Comparison of ENCODE assay signal across 8 cellular contexts in genomic region chr5:76867827-76868693, GRCh38. TPM values are rescaled to one million over a fixed set of nuclear protein-coding genes. Genes with fewer than 3 reads are reported as not detected.
DNase-seq lines count a peak whose midpoint lies in the region; ATAC-seq and TF ChIP-seq lines count a peak whose summit lies in the region.

No MANE protein-coding gene starts in this region.

- no peak overlapping the region for H3K4me3 ChIP-seq in breast epithelium

- no peaks in the 10 kb centered on the region for H3K4me1 ChIP-seq in breast epithelium

- TF ChIP-seq POLR2A in breast epithelium (IDR thresholded peaks at IDR 0.05), result no peak

- TF ChIP-seq CTCF in VCaP (conservative IDR thresholded peaks at IDR 0.05) (peak; percentile 94), breast epithelium (IDR thresholded peaks at IDR 0.05) (peak in 2 of 3 donors; percentile 52 to 68)

- intact Hi-C loops in breast epithelium (cut with DNase I; ENCODE audit: low total_unique reads), result no loop called here

- H3K27me3 ChIP-seq in breast epithelium, result no peaks in the 10 kb centered on the region

- H3K27ac ChIP-seq in VCaP (peak overlapping the region; percentile 5; the same call in 1 of the 2 replicates), breast epithelium (no peak overlapping the region)

- CTCF ChIA-PET in HEK293T (lab: Yijun Ruan, JAX), result interaction anchor here (0.7 to 1.1 kb wide), 4 partner anchors 149 to 691 kb away, joined by 3 to 5 read pairs (median 4); no protein-coding TSS in a partner anchor

- no peak for ATAC-seq in HG03025 (IDR thresholded peaks at IDR 0.05; ENCODE audit: low FRiP score, unreplicated experiment)

- POLR2A ChIA-PET in HEK293T (lab: Yijun Ruan, JAX), result no interaction called here

- DNase-seq in COLO668 (lab: John Stamatoyannopoulos, UW; ENCODE audit: unreplicated experiment) (peak; percentile 35), HEK293T (ENCODE audit: extremely low spot score) (peak; percentile 68), NCI-H2196 (lab: John Stamatoyannopoulos, UW; ENCODE audit: unreplicated experiment) (peak; percentile 31), breast epithelium (ENCODE audit: low spot score in 2 of 2) (no peak), kidney glomerular epithelial cell (lab: John Stamatoyannopoulos, UW) (peak; percentile 72)
- peak; percentile 45 for DNase-seq in stimulated activated CD4-positive, alpha-beta T cell treated with anti-CD3 and anti-CD28 coated beads, Interleukin-2, amount 100 ng/mL, for 4 hours (ENCODE audit: low read depth)

- no peaks in the 10 kb centered on the region for H3K9me3 ChIP-seq in breast epithelium

- no peaks in the 10 kb centered on the region for H3K36me3 ChIP-seq in breast epithelium

TF ChIP-seq in HEK293T, 16 proteins besides CTCF, POLR2A, EP300 and RAD21:
- TF ChIP-seq ZNF384 (IDR thresholded peaks at IDR 0.05) (no peak), L3MBTL2 (conservative IDR thresholded peaks at IDR 0.05) (no peak), SUZ12 (IDR thresholded peaks at IDR 0.05) (no peak), ARNT (IDR thresholded peaks at IDR 0.05) (no peak), FOXK2 (IDR thresholded peaks at IDR 0.05) (no peak), CTBP1 (IDR thresholded peaks at IDR 0.05; ENCODE audit: borderline replicate concordance) (no peak), FOXM1 (IDR thresholded peaks at IDR 0.05; ENCODE audit: borderline replicate concordance) (no peak), HDGF (IDR thresholded peaks at IDR 0.05; ENCODE audit: borderline replicate concordance) (no peak), LEF1 (IDR thresholded peaks at IDR 0.05; ENCODE audit: borderline replicate concordance) (no peak), PKNOX1 (IDR thresholded peaks at IDR 0.05) (no peak), NFRKB (IDR thresholded peaks at IDR 0.05) (no peak), FOXA1 (IDR thresholded peaks at IDR 0.05) (no peak), TARDBP (IDR thresholded peaks at IDR 0.05) (no peak), ELF4 (IDR thresholded peaks at IDR 0.05) (no peak), BHLHE40 (IDR thresholded peaks at IDR 0.05; ENCODE audit: borderline replicate concordance) (no peak), SP1 (IDR thresholded peaks at IDR 0.05) (no peak)

RNA-seq across cellular contexts. Expression of gene S100Z, which starts 18.2 kb away (rescaled TPM):
- 1 to 10 TPM in 1 of 3 donors, under 1 TPM in 1, not detected in 1; 0.33 to 1.0 TPM for total RNA-seq in breast epithelium

RNA-seq across cellular contexts. Expression of gene F2RL1, which starts 49.2 kb away (rescaled TPM):
- 10 to 100 TPM in 1 of 3 donors, 1 to 10 TPM in 1, under 1 TPM in 1; 0.64 to 13.8 (median 5.6) TPM for total RNA-seq in breast epithelium

Comparison
In these comparisons a context has a peak if more than half of its experiments do, and no peak if none do; other contexts are left out.
1. DNase-seq: peak in COLO668 (single experiment), HEK293T (single experiment), NCI-H2196 (single experiment), kidney glomerular epithelial cell (single experiment) and stimulated activated CD4-positive, alpha-beta T cell treated with anti-CD3 and anti-CD28 coated beads, Interleukin-2, amount 100 ng/mL, for 4 hours (single experiment); none in breast epithelium (0 of 2).